In genomic region chr10:116521424-116522305, GRCh38 we compare ENCODE assay signal across 8 cellular contexts. TPM values are rescaled to one million over a fixed set of nuclear protein-coding genes. Genes with fewer than 3 reads are reported as not detected.
DNase-seq lines count a peak whose midpoint lies in the region; ATAC-seq, FAIRE-seq and TF ChIP-seq lines count a peak whose summit lies in the region.

No MANE protein-coding gene starts in this region.

- peak; percentile 46 for ATAC-seq in HG03039 (IDR thresholded peaks at IDR 0.05; ENCODE audit: unreplicated experiment)
- ATAC-seq in RWPE2 (ENCODE audit: low read depth): no peak
- ATAC-seq in pancreas: peak; percentile 62 to 84 (median 80)
- ATAC-seq in HG03097 (IDR thresholded peaks at IDR 0.05; ENCODE audit: low FRiP score, unreplicated experiment): no peak

- H3K36me3 ChIP-seq in RWPE2 (ENCODE audit: low read depth): no peaks in the 10 kb centered on the region
- H3K36me3 ChIP-seq in pancreas: no peaks in the 10 kb centered on the region

- intact Hi-C loops in pancreas (cut with DNase I): no loop called here

- H3K9me3 ChIP-seq in RWPE2 (ENCODE audit: severe bottlenecking) (no peaks in the 10 kb centered on the region), pancreas (no peaks in the 10 kb centered on the region)

- H3K4me1 ChIP-seq in RWPE2 (ENCODE audit: insufficient read depth, poor library complexity, severe bottlenecking) (peaks cover 6% of the 10 kb centered on the region), pancreas (peaks cover 4 to 28% (median 6%) of the 10 kb centered on the region in 3 donors)

- WGBS in pancreas, 2 donors: 11 to 13% methylated on average over 10 of the region's 10 CpGs

- H3K27me3 ChIP-seq in RWPE2 (ENCODE audit: insufficient read depth, poor library complexity, severe bottlenecking) (no peaks in the 10 kb centered on the region), pancreas (no peaks in the 10 kb centered on the region)

- peak; percentile 2 for DNase-seq in AG09319 (ENCODE audit: extremely low read depth, low read depth)
- DNase-seq in GM12864 (ENCODE audit: low read depth): no peak
- no peak for DNase-seq in RWPE2 (ENCODE audit: low spot score)
- peak; percentile 22 for DNase-seq in epidermal melanocyte (ENCODE audit: insufficient read length, low spot score)
- DNase-seq in pancreas: peak in 3 of 6 donors; percentile 49 to 55 (median 54)
- no peak for DNase-seq in GDM1 (lab: John Stamatoyannopoulos, UW)

- TF ChIP-seq CTCF in AG09319 (IDR thresholded peaks at IDR 0.05; ENCODE audit: low read depth, low read length): peak; percentile 84
- peak; percentile 68 for TF ChIP-seq CTCF in GM12864 (IDR thresholded peaks at IDR 0.05; ENCODE audit: low read depth, low read length, missing control alignments)
- TF ChIP-seq CTCF in RWPE2 (IDR thresholded peaks at IDR 0.05; ENCODE audit: poor library complexity, severe bottlenecking): peak; percentile 93
- peak; percentile 33 to 82 (median 72) for TF ChIP-seq CTCF in pancreas (IDR thresholded peaks at IDR 0.05)

- H3K27ac ChIP-seq in RWPE2 (ENCODE audit: poor library complexity, severe bottlenecking) (no peak overlapping the region), pancreas (peak overlapping the region; percentile 10 to 83 (median 41))

- FAIRE-seq in pancreas (lab: Jason Lieb, UNC): peak; percentile 45

- H3K4me3 ChIP-seq in GM12864 (ENCODE audit: low read depth, low read length): no peak overlapping the region
- no peak overlapping the region for H3K4me3 ChIP-seq in RWPE2 (ENCODE audit: severe bottlenecking)
- peak overlapping the region in 1 of 4 donors; percentile 12 for H3K4me3 ChIP-seq in pancreas

RNA-seq across cellular contexts. Expression of gene PNLIP, which starts 24.1 kb away (rescaled TPM):
- over 10,000 TPM in 4 of 6 donors, 1,000 to 10,000 TPM in 2; 6,750 to 39,320 (median 11,574) TPM for total RNA-seq in pancreas
- 1,000 to 10,000 TPM; 1,789 to 4,189 TPM for polyA plus RNA-seq in pancreas

Comparison
In these comparisons a context has a peak if more than half of its experiments do, and no peak if none do; other contexts are left out.
1. DNase-seq: peak in AG09319 (single experiment) and epidermal melanocyte (single experiment); none in GM12864 (single experiment), RWPE2 (single experiment) and GDM1 (single experiment).
2. ATAC-seq: peak in HG03039 (single experiment) and pancreas (4 of 4); none in RWPE2 (single experiment) and HG03097 (single experiment).
3. Peak in every context shown above with its lines, with median percentiles within 50 percentile points of each other: CTCF ChIP-seq.